ENCODE assay signal across 8 cellular contexts in genomic region chrX:103376118-103376978, GRCh38. TPM values are rescaled to one million over a fixed set of nuclear protein-coding genes. Genes with fewer than 3 reads are reported as not detected.
DNase-seq lines count a peak whose midpoint lies in the region; ATAC-seq lines count a peak whose summit lies in the region.

BEX3 (plus strand) TSS chrX:103376538; CDS start chrX:103377522, 984 bp downstream.

- peak within 1 kb of the TSS; percentile 59 for H3K4me3 Mint-ChIP-seq in activated T-helper 17 cell treated with anti-CD3 and anti-CD28 coated beads, Interleukin-2, amount 50 U/mL, for 72 hours

- peaks cover 3% of the 10 kb centered on the region for H3K27me3 Mint-ChIP-seq in activated T-helper 17 cell treated with anti-CD3 and anti-CD28 coated beads, Interleukin-2, amount 50 U/mL, for 72 hours

- no peak within 1 kb of the TSS for H3K27ac Mint-ChIP-seq in activated T-helper 17 cell treated with anti-CD3 and anti-CD28 coated beads, Interleukin-2, amount 50 U/mL, for 72 hours

- no peaks in the 10 kb centered on the region for H3K9me3 Mint-ChIP-seq in activated T-helper 17 cell treated with anti-CD3 and anti-CD28 coated beads, Interleukin-2, amount 50 U/mL, for 72 hours

- peak within 1 kb of the TSS; percentile 59 for H3K27ac ChIP-seq in substantia nigra (ENCODE audit: low read depth, low read length, poor library complexity, severe bottlenecking)

- no peaks in the 10 kb centered on the region for H3K4me1 Mint-ChIP-seq in activated T-helper 17 cell treated with anti-CD3 and anti-CD28 coated beads, Interleukin-2, amount 50 U/mL, for 72 hours

- DNase-seq in NCI-H2029 (lab: John Stamatoyannopoulos, UW) (peak; percentile 32), NCI-H2029 treated with DMSO at 0.1 percent for 48 hours (lab: John Stamatoyannopoulos, UW) (no peak), NCI-H526 treated with DMSO at 0.1 percent for 48 hours (lab: John Stamatoyannopoulos, UW) (peak; percentile 22), fibroblast of gingiva (ENCODE audit: low read depth) (peak; percentile 73), mucosa of gallbladder (ENCODE audit: low spot score) (peak; percentile 30), substantia nigra (lab: John Stamatoyannopoulos, UW) (peak in 48 of 49 donors; percentile 0 to 84 (median 32))

- H3K36me3 Mint-ChIP-seq in activated T-helper 17 cell treated with anti-CD3 and anti-CD28 coated beads, Interleukin-2, amount 50 U/mL, for 72 hours (ENCODE audit: low read depth): no peaks in the 10 kb centered on the region

- ATAC-seq in activated T-helper 17 cell treated with anti-CD3 and anti-CD28 coated beads, Interleukin-2, amount 50 U/mL, for 72 hours (replicated peaks): peak; percentile 68
- no peak for ATAC-seq in HG03342 (IDR thresholded peaks at IDR 0.05; ENCODE audit: unreplicated experiment)

RNA-seq across cellular contexts. Expression of gene BEX3, which starts in this region (rescaled TPM):
- total RNA-seq in activated T-helper 17 cell treated with anti-CD3 and anti-CD28 coated beads, Interleukin-2, amount 50 U/mL, for 72 hours: 1 to 10 TPM; 3.5 to 9.4 TPM
- total RNA-seq in mucosa of gallbladder: 96.0 TPM
